In the genomic region with DNA sequence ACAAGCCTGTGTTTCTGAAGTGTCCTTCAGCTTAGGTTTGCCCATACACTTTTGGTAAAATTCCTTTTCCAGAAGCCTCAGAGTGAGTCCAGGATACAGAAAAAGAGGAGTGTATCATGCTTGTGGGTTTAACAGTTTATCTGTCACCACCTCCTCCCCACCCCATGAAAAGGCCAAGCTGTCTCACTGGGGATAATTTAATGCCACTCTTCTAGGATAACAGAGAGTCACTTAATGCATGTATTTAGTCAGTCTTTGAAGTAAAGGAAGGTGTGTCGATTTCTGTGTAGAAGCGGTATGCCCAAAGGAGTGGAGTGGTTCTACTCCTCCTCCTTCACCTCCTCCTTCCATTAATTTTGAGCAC, we compare ENCODE assay signal across 19 cellular contexts.
DNase-seq lines count a peak whose midpoint lies in the region; ATAC-seq and TF ChIP-seq lines count a peak whose summit lies in the region.
"Had no signal": no experiment of that assay in that cellular context is flagged by ENCODE, and none has a peak within 500 bp of the region (broad histone marks: within the 10 kb centered on the region; RNA-seq: fewer than 3 reads in every experiment).

No MANE protein-coding gene starts in this region.

- peaks cover 0 to 7% of the 10 kb centered on the region in 2 donors for H3K9me3 Mint-ChIP-seq in effector memory CD8-positive, alpha-beta T cell
- H3K9me3 Mint-ChIP-seq: dendritic cell treated with granulocyte-macrophage colony-stimulating factor and Interleukin-4, amounts not matched to agents 40 ng/mL and 50 ng/mL, for 4 days had no signal

- H3K4me3 Mint-ChIP-seq in effector memory CD8-positive, alpha-beta T cell = no peak overlapping the region
- H3K4me3 Mint-ChIP-seq: activated CD8-positive, alpha-beta memory T cell treated with anti-CD3 and anti-CD28 coated beads, Interleukin-2, amount 10 ng/mL, durations not matched to agents 7 days and 5 days; dendritic cell treated with granulocyte-macrophage colony-stimulating factor and Interleukin-4, amounts not matched to agents 40 ng/mL and 50 ng/mL, for 4 days had no signal

- no peaks in the 10 kb centered on the region for H4K20me1 ChIP-seq in osteoblast (ENCODE audit: insufficient read depth, low read length)

- ATAC-seq in effector memory CD8-positive, alpha-beta T cell (replicated peaks) = no peak
- ATAC-seq in HG03175 (IDR thresholded peaks at IDR 0.05; ENCODE audit: unreplicated experiment) = no peak
- ATAC-seq: activated CD4-positive, CD25-positive, alpha-beta regulatory T cell treated with anti-CD3 and anti-CD28 coated beads, Interleukin-2, amount 50 U/mL, for 24 hours; activated CD8-positive, alpha-beta memory T cell treated with anti-CD3 and anti-CD28 coated beads, Interleukin-2, amount 10 ng/mL, durations not matched to agents 7 days and 5 days; GM12878; stimulated activated naive CD8-positive, alpha-beta T cell treated with anti-CD3 and anti-CD28 coated beads, Interleukin-15, Interleukin-2, amounts not matched to agents 100 U/mL and 50 U/mL, for 24 hours had no signal

- POLR2A ChIA-PET in AG04450 (lab: Yijun Ruan, JAX) = interaction anchor here (1.0 to 1.7 kb wide), 3 partner anchors 11 to 205 kb away, joined by 3 to 4 read pairs (median 4); no protein-coding TSS in a partner anchor

- DNase-seq in AG04450 (ENCODE audit: low read depth, low spot score) = no peak
- DNase-seq in OCI-M1 (lab: John Stamatoyannopoulos, UW) = peak; percentile 45
- no peak for DNase-seq in effector memory CD8-positive, alpha-beta T cell
- no peak for DNase-seq in osteoblast (ENCODE audit: insufficient read length, low spot score, missing footprints)
- no peak for DNase-seq in posterior cingulate gyrus
- no peak for DNase-seq in inferior parietal cortex (ENCODE audit: extremely low spot score)
- no peak for DNase-seq in islet precursor cell
- DNase-seq: ACHN; activated CD8-positive, alpha-beta memory T cell treated with anti-CD3 and anti-CD28 coated beads, Interleukin-2, amount 10 ng/mL, durations not matched to agents 7 days and 5 days; Caco-2; heart left ventricle; Right ventricle myocardium superior; stimulated activated CD4-positive, alpha-beta T cell treated with anti-CD3 and anti-CD28 coated beads, Interleukin-12 subunit alpha, Interleukin-12 subunit beta, amount 100 ng/mL, for 4 hours; stimulated activated naive CD8-positive, alpha-beta T cell treated with anti-CD3 and anti-CD28 coated beads, Interleukin-15, Interleukin-2, amounts not matched to agents 100 U/mL and 50 U/mL, for 24 hours had no signal

- H3K36me3 Mint-ChIP-seq in effector memory CD8-positive, alpha-beta T cell (ENCODE audit: insufficient read depth) = peaks cover 6% of the 10 kb centered on the region

- H2AFZ ChIP-seq in osteoblast (ENCODE audit: low read length) = peak overlapping the region; percentile 3

- peak overlapping the region; percentile 86 to 92 for H3K27ac Mint-ChIP-seq in effector memory CD8-positive, alpha-beta T cell
- H3K27ac Mint-ChIP-seq: activated CD8-positive, alpha-beta memory T cell treated with anti-CD3 and anti-CD28 coated beads, Interleukin-2, amount 10 ng/mL, durations not matched to agents 7 days and 5 days; dendritic cell treated with granulocyte-macrophage colony-stimulating factor and Interleukin-4, amounts not matched to agents 40 ng/mL and 50 ng/mL, for 4 days had no signal

- H3K4me2 ChIP-seq in osteoblast (ENCODE audit: insufficient read depth, low read length) = peak overlapping the region; percentile 61

- no peaks in the 10 kb centered on the region for H3K79me2 ChIP-seq in osteoblast (ENCODE audit: insufficient read depth, low read length)

- H3K9me3 ChIP-seq in AG04450 (ENCODE audit: control insufficient read depth, insufficient read depth, low read length) = no peaks in the 10 kb centered on the region
- H3K9me3 ChIP-seq in osteoblast (ENCODE audit: low read depth, low read length) = no peaks in the 10 kb centered on the region
- H3K9me3 ChIP-seq: Caco-2, heart left ventricle, prostate gland had no signal

- H3K36me3 ChIP-seq in osteoblast (ENCODE audit: insufficient read depth, low read length) = no peaks in the 10 kb centered on the region
- H3K36me3 ChIP-seq: heart left ventricle, prostate gland had no signal

- no peaks in the 10 kb centered on the region for H3K27me3 ChIP-seq in AG04450 (ENCODE audit: control insufficient read depth, insufficient read depth, low read length)
- H3K27me3 ChIP-seq in osteoblast (ENCODE audit: insufficient read depth, low read length) = no peaks in the 10 kb centered on the region
- H3K27me3 ChIP-seq: heart left ventricle had no signal

- intact Hi-C loops in posterior cingulate gyrus (cut with DNase I) = no loop called here

- H3K4me1 ChIP-seq in osteoblast (ENCODE audit: insufficient read depth, low read length) = peaks cover 55% of the 10 kb centered on the region
- H3K4me1 ChIP-seq: Caco-2, prostate gland had no signal

- TF ChIP-seq CTCF in AG04450 (IDR thresholded peaks at IDR 0.05; ENCODE audit: low read depth, low read length) = no peak
- no peak for TF ChIP-seq CTCF in osteoblast (IDR thresholded peaks at IDR 0.05; ENCODE audit: extremely low read depth, low read depth, low read length)

- H3K27ac ChIP-seq in AG04450 (ENCODE audit: low read depth, low read length) = peak overlapping the region; percentile 83
- H3K27ac ChIP-seq in osteoblast (ENCODE audit: low read depth, low read length) = peak overlapping the region; percentile 99
- H3K27ac ChIP-seq: prostate gland had no signal

- no peaks in the 10 kb centered on the region for H3K27me3 Mint-ChIP-seq in effector memory CD8-positive, alpha-beta T cell

- CTCF ChIA-PET in AG04450 (lab: Charles Lee) = interaction anchor here (1.3 kb wide), 1 partner anchor 416 kb away, joined by 5 read pairs; no protein-coding TSS in a partner anchor

- H3K4me1 Mint-ChIP-seq in effector memory CD8-positive, alpha-beta T cell (ENCODE audit: low read depth in 2 of 2) = peaks cover 31 to 38% of the 10 kb centered on the region in 2 donors

- H3K4me3 ChIP-seq in AG04450 (ENCODE audit: low read depth, low read length) (no peak overlapping the region), osteoblast (ENCODE audit: insufficient read depth, low read length) (no peak overlapping the region)
- H3K4me3 ChIP-seq: GM12878, heart left ventricle, prostate gland had no signal
